Comparison of ENCODE assay signal across 1 cellular context in the genomic region with DNA sequence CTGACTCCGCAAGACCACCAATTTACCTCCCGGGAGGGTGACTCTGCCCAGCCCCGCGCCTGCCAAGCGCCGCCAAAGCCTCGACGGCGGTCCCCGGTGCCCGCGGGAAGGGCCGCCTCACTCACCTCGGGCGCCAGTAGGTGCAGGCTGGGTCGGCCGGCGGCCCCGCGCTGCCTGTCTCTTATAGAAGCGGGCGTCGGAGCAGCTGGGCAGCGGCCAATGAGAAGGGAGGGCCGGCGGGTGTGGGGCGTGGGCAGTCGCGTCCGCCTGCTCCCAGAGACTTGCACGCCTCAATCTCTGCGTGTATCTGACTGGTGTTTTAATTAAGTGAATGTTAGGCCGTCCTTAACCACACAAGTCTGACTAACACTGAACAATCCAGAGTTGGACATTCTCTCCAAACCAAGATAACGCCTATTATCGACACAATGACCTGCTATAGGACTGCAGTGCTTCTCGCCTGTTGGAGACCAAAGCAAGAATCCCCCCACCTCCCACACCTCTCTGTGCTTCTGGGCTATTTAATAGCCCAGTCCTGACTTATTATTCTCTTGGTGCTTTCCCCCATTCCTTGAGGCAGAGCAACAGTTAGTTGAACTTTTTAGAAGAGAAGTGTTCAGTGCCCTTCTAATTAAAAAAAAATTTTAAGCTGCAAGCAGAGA.
TF ChIP-seq lines count a peak whose summit lies in the region.

A gene (minus strand): TSS at position 154 of the 662 bp plus-strand sequence. CDS start 5,507 bp downstream, outside the sequence.

TF ChIP-seq in HepG2, 621 proteins besides CTCF, POLR2A, EP300 and RAD21 (continued from another document):
- TF ChIP-seq, protein P1, sequence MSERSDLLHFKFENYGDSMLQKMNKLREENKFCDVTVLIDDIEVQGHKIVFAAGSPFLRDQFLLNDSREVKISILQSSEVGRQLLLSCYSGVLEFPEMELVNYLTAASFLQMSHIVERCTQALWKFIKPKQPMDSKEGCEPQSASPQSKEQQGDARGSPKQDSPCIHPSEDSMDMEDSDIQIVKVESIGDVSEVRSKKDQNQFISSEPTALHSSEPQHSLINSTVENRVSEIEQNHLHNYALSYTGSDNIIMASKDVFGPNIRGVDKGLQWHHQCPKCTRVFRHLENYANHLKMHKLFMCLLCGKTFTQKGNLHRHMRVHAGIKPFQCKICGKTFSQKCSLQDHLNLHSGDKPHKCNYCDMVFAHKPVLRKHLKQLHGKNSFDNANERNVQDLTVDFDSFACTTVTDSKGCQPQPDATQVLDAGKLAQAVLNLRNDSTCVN (CRISPR knock-in tag; IDR thresholded peaks at IDR 0.05; ENCODE audit: borderline replicate concordance) = no peak
- TF ChIP-seq, protein P2, sequence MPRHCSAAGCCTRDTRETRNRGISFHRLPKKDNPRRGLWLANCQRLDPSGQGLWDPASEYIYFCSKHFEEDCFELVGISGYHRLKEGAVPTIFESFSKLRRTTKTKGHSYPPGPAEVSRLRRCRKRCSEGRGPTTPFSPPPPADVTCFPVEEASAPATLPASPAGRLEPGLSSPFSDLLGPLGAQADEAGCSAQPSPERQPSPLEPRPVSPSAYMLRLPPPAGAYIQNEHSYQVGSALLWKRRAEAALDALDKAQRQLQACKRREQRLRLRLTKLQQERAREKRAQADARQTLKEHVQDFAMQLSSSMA (CRISPR knock-in tag; IDR thresholded peaks at IDR 0.05) = no peak
- TF ChIP-seq, protein P3, sequence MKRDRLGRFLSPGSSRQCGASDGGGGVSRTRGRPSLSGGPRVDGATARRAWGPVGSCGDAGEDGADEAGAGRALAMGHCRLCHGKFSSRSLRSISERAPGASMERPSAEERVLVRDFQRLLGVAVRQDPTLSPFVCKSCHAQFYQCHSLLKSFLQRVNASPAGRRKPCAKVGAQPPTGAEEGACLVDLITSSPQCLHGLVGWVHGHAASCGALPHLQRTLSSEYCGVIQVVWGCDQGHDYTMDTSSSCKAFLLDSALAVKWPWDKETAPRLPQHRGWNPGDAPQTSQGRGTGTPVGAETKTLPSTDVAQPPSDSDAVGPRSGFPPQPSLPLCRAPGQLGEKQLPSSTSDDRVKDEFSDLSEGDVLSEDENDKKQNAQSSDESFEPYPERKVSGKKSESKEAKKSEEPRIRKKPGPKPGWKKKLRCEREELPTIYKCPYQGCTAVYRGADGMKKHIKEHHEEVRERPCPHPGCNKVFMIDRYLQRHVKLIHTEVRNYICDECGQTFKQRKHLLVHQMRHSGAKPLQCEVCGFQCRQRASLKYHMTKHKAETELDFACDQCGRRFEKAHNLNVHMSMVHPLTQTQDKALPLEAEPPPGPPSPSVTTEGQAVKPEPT (CRISPR knock-in tag; IDR thresholded peaks at IDR 0.05; ENCODE audit: low read depth) = no peak
